In genomic region chr15:29308299-29308698, GRCh38 we compare ENCODE assay signal across 32 cellular contexts.
"Had no signal": no experiment of that assay in that cellular context is flagged by ENCODE, and none has a peak within 500 bp of the region (broad histone marks: within the 10 kb centered on the region; RNA-seq: fewer than 3 reads in every experiment).

No MANE protein-coding gene starts in this region.

- H3K27ac ChIP-seq: ascending aorta, cardiac muscle cell, Peyer's patch, SJSA1 had no signal

- H3K9ac ChIP-seq: SK-N-SH had no signal

- H3K4me1 Mint-ChIP-seq: activated CD4-positive, alpha-beta T cell treated with anti-CD3 and anti-CD28 coated beads, Interleukin-2, amount 10 ng/mL, durations not matched to agents 24 days and 14 days; activated naive CD4-positive, alpha-beta T cell treated with anti-CD3 and anti-CD28 coated beads, Interleukin-2, amount 50 U/mL, for 24 hours; activated naive CD8-positive, alpha-beta T cell treated with anti-CD3 and anti-CD28 coated beads, Interleukin-2, amount 10 ng/mL, durations not matched to agents 7 days and 5 days; central memory CD8-positive, alpha-beta T cell had no signal

- H3K36me3 Mint-ChIP-seq: activated naive CD4-positive, alpha-beta T cell treated with anti-CD3 and anti-CD28 coated beads, Interleukin-2, amount 50 U/mL, for 24 hours; activated naive CD8-positive, alpha-beta T cell treated with anti-CD3 and anti-CD28 coated beads, Interleukin-2, amount 10 ng/mL, durations not matched to agents 7 days and 5 days had no signal

- FAIRE-seq: TTC549 had no signal

- H3K4me2 ChIP-seq: SK-N-SH had no signal

- H3K4me3 Mint-ChIP-seq: activated CD4-positive, alpha-beta T cell treated with anti-CD3 and anti-CD28 coated beads, Interleukin-2, amount 10 ng/mL, durations not matched to agents 24 days and 14 days; activated CD8-positive, alpha-beta T cell treated with anti-CD3 and anti-CD28 coated beads for 36 hours; activated naive CD4-positive, alpha-beta T cell treated with anti-CD3 and anti-CD28 coated beads, Interleukin-2, amount 50 U/mL, for 24 hours; activated naive CD8-positive, alpha-beta T cell treated with anti-CD3 and anti-CD28 coated beads, Interleukin-2, amount 10 ng/mL, durations not matched to agents 7 days and 5 days; central memory CD8-positive, alpha-beta T cell; T-helper 1 cell treated with Interleukin-12 subunit alpha and Interleukin-12 subunit beta and Interleukin-4 antibody, amounts not matched to agents 30 μg/mL and 1 μg/mL, for 36 hours; T-helper 2 cell treated with Interferon-gamma antibody and Interleukin-4, amounts not matched to agents 5 μg/mL and 100 μg/mL, for 36 hours had no signal

- H3K4me1 ChIP-seq: ascending aorta, Peyer's patch, SJSA1 had no signal

- H3K27me3 ChIP-seq: ascending aorta, cardiac muscle cell, Peyer's patch, SJSA1 had no signal

- H3K9me3 ChIP-seq: ascending aorta, Peyer's patch, SJSA1, SK-N-SH had no signal

- ATAC-seq: activated CD8-positive, alpha-beta T cell treated with anti-CD3 and anti-CD28 coated beads for 36 hours; PC-3 had no signal

- H3K9me3 Mint-ChIP-seq: activated CD4-positive, alpha-beta T cell treated with anti-CD3 and anti-CD28 coated beads, Interleukin-2, amount 10 ng/mL, durations not matched to agents 24 days and 14 days; activated CD8-positive, alpha-beta T cell treated with anti-CD3 and anti-CD28 coated beads for 36 hours; activated naive CD4-positive, alpha-beta T cell treated with anti-CD3 and anti-CD28 coated beads, Interleukin-2, amount 50 U/mL, for 24 hours; activated naive CD8-positive, alpha-beta T cell treated with anti-CD3 and anti-CD28 coated beads, Interleukin-2, amount 10 ng/mL, durations not matched to agents 7 days and 5 days; activated T-helper 2 cell treated with anti-CD3 and anti-CD28 coated beads, Interferon-gamma antibody, Interleukin-2, Interleukin-4, amounts not matched to agents 10 μg/mL and 5 μg/mL and 100 μg/mL, durations not matched to agents 14 hours and 24 hours and 36 hours; central memory CD8-positive, alpha-beta T cell; T-helper 1 cell treated with Interleukin-12 subunit alpha and Interleukin-12 subunit beta and Interleukin-4 antibody, amounts not matched to agents 30 μg/mL and 1 μg/mL, for 36 hours; T-helper 2 cell treated with Interferon-gamma antibody and Interleukin-4, amounts not matched to agents 5 μg/mL and 100 μg/mL, for 36 hours had no signal

- DNase-seq: activated CD4-positive, alpha-beta T cell treated with anti-CD3 and anti-CD28 coated beads, Interleukin-2, amount 10 ng/mL, durations not matched to agents 24 days and 14 days; activated CD4-positive, alpha-beta T cell treated with anti-CD3 and anti-CD28 coated beads, Interleukin-2, amount 50 U/mL, for 4 hours; activated CD8-positive, alpha-beta T cell treated with anti-CD3 and anti-CD28 coated beads for 36 hours; activated gamma-delta T cell; activated naive CD4-positive, alpha-beta T cell treated with Interleukin-2 at 50 U/mL for 16 hours; activated naive CD8-positive, alpha-beta T cell treated with anti-CD3 and anti-CD28 coated beads, Interleukin-2, amount 10 ng/mL, durations not matched to agents 7 days and 5 days; activated T-cell treated with anti-CD3 and anti-CD28 coated beads, Interleukin-2, amount 50 U/mL, for 1 hour; amygdala; Karpas-422; NCI-H1105; NCI-H1436; NCI-H1694; NCI-H1930; NCI-H2081 treated with DMSO at 0.1 percent for 48 hours; NCI-H345; NCI-H524 treated with DMSO at 0.1 percent for 48 hours; NCI-H748 treated with DMSO at 0.1 percent for 48 hours; NK-92 treated with Interleukin-12 subunit alpha and Interleukin-12 subunit beta, amount 100 ng/mL, for 24 hours; PC-3; Peyer's patch; RPMI8226; SHP77 treated with DMSO at 0.1 percent for 48 hours; SK-N-SH had no signal

- H3K4me3 ChIP-seq: ascending aorta, cardiac muscle cell, Peyer's patch, SJSA1 had no signal

- H3K27ac Mint-ChIP-seq: activated CD4-positive, alpha-beta T cell treated with anti-CD3 and anti-CD28 coated beads, Interleukin-2, amount 10 ng/mL, durations not matched to agents 24 days and 14 days; activated CD8-positive, alpha-beta T cell treated with anti-CD3 and anti-CD28 coated beads for 36 hours; activated naive CD4-positive, alpha-beta T cell treated with anti-CD3 and anti-CD28 coated beads, Interleukin-2, amount 50 U/mL, for 24 hours; activated naive CD8-positive, alpha-beta T cell treated with anti-CD3 and anti-CD28 coated beads, Interleukin-2, amount 10 ng/mL, durations not matched to agents 7 days and 5 days; activated T-helper 2 cell treated with anti-CD3 and anti-CD28 coated beads, Interferon-gamma antibody, Interleukin-2, Interleukin-4, amounts not matched to agents 10 μg/mL and 5 μg/mL and 100 μg/mL, durations not matched to agents 14 hours and 24 hours and 36 hours; T-helper 1 cell treated with Interleukin-12 subunit alpha and Interleukin-12 subunit beta and Interleukin-4 antibody, amounts not matched to agents 30 μg/mL and 1 μg/mL, for 36 hours; T-helper 2 cell treated with Interferon-gamma antibody and Interleukin-4, amounts not matched to agents 5 μg/mL and 100 μg/mL, for 36 hours had no signal

- H3K36me3 ChIP-seq: ascending aorta, cardiac muscle cell, Peyer's patch, SJSA1 had no signal
